In the genomic region with DNA sequence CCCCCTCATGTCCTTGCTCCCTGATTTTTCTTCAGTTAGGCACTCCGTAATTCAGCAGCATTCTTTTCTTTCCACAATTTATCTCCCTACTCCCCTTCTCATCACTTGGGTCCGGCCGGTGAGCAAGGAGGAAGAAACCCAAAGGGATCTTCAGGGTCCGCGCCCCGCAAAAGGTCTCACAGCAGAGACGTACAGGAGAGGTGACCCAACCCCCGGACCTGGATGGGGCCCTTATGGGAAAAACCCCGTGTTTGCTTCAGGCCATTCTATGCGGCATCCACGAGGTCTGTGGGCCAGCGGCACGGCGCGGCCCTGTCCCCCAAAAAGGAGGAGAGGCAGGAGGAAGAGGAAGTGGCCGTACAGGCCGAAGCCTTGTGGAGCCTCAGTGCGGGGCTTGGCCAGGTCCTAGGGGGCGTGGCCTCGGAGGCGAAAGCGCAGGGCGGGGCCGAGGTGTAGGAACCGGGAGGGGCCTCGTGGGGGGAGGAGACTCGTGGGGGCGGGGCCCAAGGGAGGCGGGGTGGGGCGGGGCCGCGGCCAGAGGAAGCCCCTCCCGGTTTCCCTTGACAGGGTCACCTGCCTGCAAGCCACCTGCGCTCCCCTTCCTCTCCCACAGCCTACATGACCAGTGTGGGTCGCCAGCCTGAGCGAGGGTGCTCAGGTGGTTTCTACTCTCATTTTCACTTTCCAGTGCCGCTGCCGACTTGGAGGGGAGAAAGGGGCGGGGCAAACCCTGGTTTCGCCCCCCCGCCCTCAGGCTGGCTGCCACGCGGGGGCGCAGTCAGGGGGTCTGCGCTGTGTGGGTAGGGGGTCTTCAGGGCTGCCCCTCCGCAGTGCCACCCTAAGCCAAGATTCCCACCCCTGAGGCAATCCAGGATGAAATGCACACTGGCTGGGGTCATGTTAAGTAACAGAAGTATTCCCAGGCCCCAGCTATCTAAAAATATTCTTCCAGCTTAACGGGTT, we compare ENCODE assay signal across 1 cellular context.
TF ChIP-seq lines count a peak whose summit lies in the region.

No MANE protein-coding gene starts in this region.

TF ChIP-seq in A549, 52 proteins besides CTCF, POLR2A, EP300 and RAD21 (continued from another document):
- TF ChIP-seq, protein P1, sequence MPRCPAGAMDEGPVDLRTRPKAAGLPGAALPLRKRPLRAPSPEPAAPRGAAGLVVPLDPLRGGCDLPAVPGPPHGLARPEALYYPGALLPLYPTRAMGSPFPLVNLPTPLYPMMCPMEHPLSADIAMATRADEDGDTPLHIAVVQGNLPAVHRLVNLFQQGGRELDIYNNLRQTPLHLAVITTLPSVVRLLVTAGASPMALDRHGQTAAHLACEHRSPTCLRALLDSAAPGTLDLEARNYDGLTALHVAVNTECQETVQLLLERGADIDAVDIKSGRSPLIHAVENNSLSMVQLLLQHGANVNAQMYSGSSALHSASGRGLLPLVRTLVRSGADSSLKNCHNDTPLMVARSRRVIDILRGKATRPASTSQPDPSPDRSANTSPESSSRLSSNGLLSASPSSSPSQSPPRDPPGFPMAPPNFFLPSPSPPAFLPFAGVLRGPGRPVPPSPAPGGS (IDR thresholded peaks at IDR 0.05): peak; percentile 77; the same call in 2 of the 3 replicates
TF ChIP-seq in A549: peak in this region for 12.
